17 cellular contexts compared by ENCODE assay signal in the genomic region with DNA sequence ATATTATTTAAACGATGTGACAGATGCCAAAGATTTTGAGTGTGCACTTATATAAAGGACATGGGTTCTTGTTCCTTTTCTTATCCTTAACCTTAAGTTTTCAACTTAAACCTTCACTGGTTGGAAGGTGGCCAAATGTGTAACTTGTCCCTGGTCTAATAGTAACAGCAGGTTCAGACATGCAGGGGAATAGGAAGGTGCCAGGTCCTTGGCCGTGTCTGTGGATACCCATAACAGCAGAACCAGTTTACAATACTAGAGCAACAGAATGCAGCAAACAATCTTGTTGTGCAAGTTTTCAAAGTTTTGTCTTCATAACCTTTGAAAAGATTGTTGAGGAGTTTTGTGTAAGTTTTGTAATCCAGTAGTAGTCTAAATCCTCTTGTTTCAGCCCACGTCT. TPM values are rescaled to one million over a fixed set of nuclear protein-coding genes. Genes with fewer than 3 reads are reported as not detected.
DNase-seq lines count a peak whose midpoint lies in the region; ATAC-seq and TF ChIP-seq lines count a peak whose summit lies in the region.
"Had no signal": no experiment of that assay in that cellular context is flagged by ENCODE, and none has a peak within 500 bp of the region (broad histone marks: within the 10 kb centered on the region; RNA-seq: fewer than 3 reads in every experiment).

No MANE protein-coding gene starts in this region.

- no peak for TF ChIP-seq POLR2A in prostate gland (IDR thresholded peaks at IDR 0.05)

- H3K36me3 Mint-ChIP-seq in activated CD8-positive, alpha-beta memory T cell treated with anti-CD3 and anti-CD28 coated beads, Interleukin-2, amount 10 ng/mL, durations not matched to agents 7 days and 5 days = peaks cover 48% of the 10 kb centered on the region

- H3K4me3 Mint-ChIP-seq in activated CD8-positive, alpha-beta memory T cell treated with anti-CD3 and anti-CD28 coated beads, Interleukin-2, amount 10 ng/mL, durations not matched to agents 7 days and 5 days = peak overlapping the region; percentile 2
- H3K4me3 Mint-ChIP-seq: GM23338 had no signal

- peak overlapping the region; percentile 56 for H3K27ac Mint-ChIP-seq in activated CD8-positive, alpha-beta memory T cell treated with anti-CD3 and anti-CD28 coated beads, Interleukin-2, amount 10 ng/mL, durations not matched to agents 7 days and 5 days
- H3K27ac Mint-ChIP-seq: GM23338 had no signal

- H3K36me3 ChIP-seq in prostate gland = no peaks in the 10 kb centered on the region
- H3K36me3 ChIP-seq: heart left ventricle, pancreas had no signal

- no peak for DNase-seq in activated CD8-positive, alpha-beta memory T cell treated with anti-CD3 and anti-CD28 coated beads, Interleukin-2, amount 10 ng/mL, durations not matched to agents 7 days and 5 days
- DNase-seq in activated CD8-positive, alpha-beta memory T cell treated with anti-CD3 and anti-CD28 coated beads, Interleukin-2, amount 50 U/mL, for 48 hours = no peak
- DNase-seq in HUDEP-2 (lab: John Stamatoyannopoulos, UW; ENCODE audit: unreplicated experiment in 76 of 76) = peak in 40 of 76 experiments; percentile 9 to 78 (median 47)
- peak; percentile 60 for DNase-seq in NCI-H69 (lab: John Stamatoyannopoulos, UW)
- peak; percentile 50 for DNase-seq in prostate gland (ENCODE audit: low spot score)
- DNase-seq in stimulated activated CD4-positive, alpha-beta T cell treated with anti-CD3 and anti-CD28 coated beads, Interleukin-2, amount 100 ng/mL, for 24 hours = no peak
- DNase-seq: amniotic stem cell; Calu3; central memory CD4-positive, alpha-beta T cell; effector CD8-positive, alpha-beta T cell; heart left ventricle; pancreas had no signal

- no peaks in the 10 kb centered on the region for H3K27me3 ChIP-seq in prostate gland (replicated peaks; ENCODE audit: insufficient read depth)

- intact Hi-C loops in prostate gland (cut with DNase I) = no loop called here

- CTCF ChIA-PET in activated CD8-positive, alpha-beta memory T cell treated with anti-CD3 and anti-CD28 coated beads, Interleukin-2, amount 10 ng/mL, durations not matched to agents 7 days and 5 days (lab: Charles Lee) = interaction anchor here (2.9 to 6.0 kb wide), 5 partner anchors 22 to 56 kb away, joined by 12 to 68 read pairs (median 28); no protein-coding TSS in a partner anchor

- no peak overlapping the region for H3K4me3 ChIP-seq in prostate gland
- H3K4me3 ChIP-seq: GM23338, heart left ventricle, lung, pancreas had no signal

- peaks cover 6% of the 10 kb centered on the region for H3K4me1 ChIP-seq in prostate gland (replicated peaks)

- H3K4me1 Mint-ChIP-seq in activated CD8-positive, alpha-beta memory T cell treated with anti-CD3 and anti-CD28 coated beads, Interleukin-2, amount 10 ng/mL, durations not matched to agents 7 days and 5 days = peaks cover 33% of the 10 kb centered on the region

- 41% methylated on average over 3 of the region's 3 CpGs for WGBS in prostate gland

- ATAC-seq in activated CD8-positive, alpha-beta memory T cell treated with anti-CD3 and anti-CD28 coated beads, Interleukin-2, amount 10 ng/mL, durations not matched to agents 7 days and 5 days = no peak
- ATAC-seq in GM18502 (IDR thresholded peaks at IDR 0.05; ENCODE audit: poor library complexity, unreplicated experiment) = no peak
- ATAC-seq: GM23338, heart left ventricle, Panc1, pancreas, SK-N-SH treated with all-trans-retinoic acid at 6 μM for 48 hours had no signal

- no peak for TF ChIP-seq CTCF in prostate gland (IDR thresholded peaks at IDR 0.05)

- no peaks in the 10 kb centered on the region for H3K9me3 ChIP-seq in prostate gland
- H3K9me3 ChIP-seq: heart left ventricle, pancreas had no signal

- no peak overlapping the region for H3K27ac ChIP-seq in prostate gland
- H3K27ac ChIP-seq: heart left ventricle, pancreas had no signal

- H3K9me3 Mint-ChIP-seq in activated CD8-positive, alpha-beta memory T cell treated with anti-CD3 and anti-CD28 coated beads, Interleukin-2, amount 10 ng/mL, durations not matched to agents 7 days and 5 days (ENCODE audit: low read depth) = no peaks in the 10 kb centered on the region
- H3K9me3 Mint-ChIP-seq: GM23338 had no signal

- no peaks in the 10 kb centered on the region for H3K27me3 Mint-ChIP-seq in activated CD8-positive, alpha-beta memory T cell treated with anti-CD3 and anti-CD28 coated beads, Interleukin-2, amount 10 ng/mL, durations not matched to agents 7 days and 5 days

RNA-seq across cellular contexts. Expression of gene MYB, which starts 4.4 kb away (rescaled TPM):
- 10 to 100 TPM; 47.0 to 73.6 TPM for total RNA-seq in activated CD8-positive, alpha-beta memory T cell treated with anti-CD3 and anti-CD28 coated beads, Interleukin-2, amount 10 ng/mL, durations not matched to agents 7 days and 5 days
- 1 to 10 TPM; 4.3 to 7.2 TPM for total RNA-seq in prostate gland

Comparison
In these comparisons a context has a peak if more than half of its experiments do, and no peak if none do; other contexts are left out.
1. DNase-seq: peak in HUDEP-2 (40 of 76), NCI-H69 (single experiment) and prostate gland (single experiment); none in activated CD8-positive, alpha-beta memory T cell treated with anti-CD3 and anti-CD28 coated beads, Interleukin-2, amount 10 ng/mL, durations not matched to agents 7 days and 5 days (single experiment), activated CD8-positive, alpha-beta memory T cell treated with anti-CD3 and anti-CD28 coated beads, Interleukin-2, amount 50 U/mL, for 48 hours (single experiment) and stimulated activated CD4-positive, alpha-beta T cell treated with anti-CD3 and anti-CD28 coated beads, Interleukin-2, amount 100 ng/mL, for 24 hours (0 of 2).
2. RNA of gene MYB, which starts 4.4 kb away (total RNA-seq): 47.0 to 73.6 TPM in activated CD8-positive, alpha-beta memory T cell treated with anti-CD3 and anti-CD28 coated beads, Interleukin-2, amount 10 ng/mL, durations not matched to agents 7 days and 5 days; 4.3 to 7.2 TPM in prostate gland; every median in the first group is over 4 times any median in the second.